ENCODE assay signal across 8 cellular contexts in the genomic region with DNA sequence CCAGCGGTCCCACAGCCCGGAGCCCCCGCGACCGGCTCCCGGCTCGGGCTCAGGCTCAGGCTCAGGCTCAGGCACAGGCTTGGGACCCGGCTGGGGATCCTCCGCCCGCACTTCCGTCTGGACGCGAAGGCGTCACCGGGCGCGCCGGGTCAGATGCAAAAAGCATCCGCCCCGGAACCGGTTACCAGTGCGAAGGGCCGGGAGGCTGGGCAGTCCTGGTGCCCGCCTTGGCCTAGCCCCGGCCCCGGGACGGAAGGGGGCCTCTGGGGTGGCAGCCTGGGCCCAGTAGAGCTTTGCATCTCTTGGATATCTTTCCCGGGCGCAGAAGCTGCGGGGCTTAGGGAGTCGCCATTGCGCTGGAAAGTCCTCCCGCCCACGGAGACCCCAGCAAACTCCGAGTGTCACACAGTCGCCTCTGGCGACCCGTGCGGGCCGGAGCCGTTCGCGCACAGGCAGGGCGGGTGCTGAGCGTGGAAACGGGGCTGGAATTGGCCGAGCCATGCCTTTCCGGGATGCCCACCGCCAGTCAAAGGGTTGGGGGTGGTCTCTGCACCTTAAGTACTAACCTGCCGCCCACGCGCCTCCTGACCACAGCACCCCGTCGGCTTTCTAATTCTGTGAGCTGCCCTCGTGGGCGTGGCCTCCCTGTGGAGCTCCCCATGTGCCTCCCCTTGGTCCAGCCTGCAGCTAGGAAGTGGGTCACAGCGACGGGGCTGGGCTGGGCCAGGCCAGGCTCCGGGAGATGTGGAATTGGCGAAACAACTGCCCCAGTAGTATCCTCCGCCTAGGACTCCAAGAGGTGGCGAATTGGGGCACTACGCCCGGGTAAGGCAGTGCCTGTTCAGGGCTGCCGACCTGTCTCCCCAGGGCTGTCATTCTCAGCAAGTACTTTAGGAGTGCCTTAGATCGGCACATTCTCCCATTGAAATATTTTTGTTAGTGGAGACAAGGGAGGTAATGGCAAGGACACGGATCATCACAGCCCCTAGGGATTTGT. TPM values are rescaled to one million over a fixed set of nuclear protein-coding genes. Genes with fewer than 3 reads are reported as not detected.
A peak's percentile ranks its signal among the peaks of the same experiment; 100 is the strongest.
DNase-seq lines count a peak whose midpoint lies in the region; ATAC-seq and TF ChIP-seq lines count a peak whose summit lies in the region.

TSS of gene TMEM9B (minus strand) at position 119 of the 997 bp plus-strand sequence. CDS start 129 bp downstream, outside the sequence.

- in situ Hi-C loops in T47D (cut with HindIII; ENCODE audit: low pct_unique_long_range_greater_than_20kb, low sequenced_read_pairs), result no loop called here

- ATAC-seq in GM18511 (IDR thresholded peaks at IDR 0.05; ENCODE audit: unreplicated experiment) (peak; percentile 84), HG03025 (IDR thresholded peaks at IDR 0.05; ENCODE audit: low FRiP score, unreplicated experiment) (peak; percentile 79)

- H3K4me2 ChIP-seq in skeletal muscle satellite cell (ENCODE audit: low read length), result peak within 1 kb of the TSS; percentile 93

- peaks cover 3% of the 10 kb centered on the region for H3K4me1 ChIP-seq in iPS-18a (ENCODE audit: control insufficient read depth, low read depth, low read length)
- peaks cover 22% of the 10 kb centered on the region for H3K4me1 ChIP-seq in skeletal muscle satellite cell (ENCODE audit: control insufficient read depth, insufficient read depth, low read length)

- H3K9ac ChIP-seq in iPS-18a (ENCODE audit: low read length) (peak within 1 kb of the TSS; percentile 63), skeletal muscle satellite cell (ENCODE audit: low read depth, low read length) (peak within 1 kb of the TSS; percentile 95)

- H3K27ac ChIP-seq in VCaP (peak within 1 kb of the TSS; percentile 91), iPS-18a (ENCODE audit: low read length) (no peak within 1 kb of the TSS)

- H3K27me3 ChIP-seq in iPS-18a (ENCODE audit: control insufficient read depth, insufficient read depth, low read length) (no peaks in the 10 kb centered on the region), skeletal muscle satellite cell (ENCODE audit: control insufficient read depth, insufficient read depth, low read length) (no peaks in the 10 kb centered on the region)

- DNase-seq in A172 (ENCODE audit: low spot score) (peak; percentile 86), NCI-H2107 (lab: John Stamatoyannopoulos, UW) (peak; percentile 58), T47D (ENCODE audit: low read depth in 1 of 2, low spot score in 1 of 2) (peak; percentile 64 to 88)

- no peak for TF ChIP-seq CTCF in VCaP (conservative IDR thresholded peaks at IDR 0.05)

- no peaks in the 10 kb centered on the region for H3K36me3 ChIP-seq in iPS-18a (ENCODE audit: control insufficient read depth, low read depth, low read length)
- H3K36me3 ChIP-seq in skeletal muscle satellite cell (ENCODE audit: insufficient read depth, low read length), result no peaks in the 10 kb centered on the region

- H3K4me3 ChIP-seq in iPS-18a (ENCODE audit: low read length) (peak within 1 kb of the TSS; percentile 75), skeletal muscle satellite cell (ENCODE audit: low read length) (peak within 1 kb of the TSS; percentile 99)

- H3K9me3 ChIP-seq in iPS-18a (ENCODE audit: control insufficient read depth, low read depth, low read length), result no peaks in the 10 kb centered on the region
- H3K9me3 ChIP-seq in skeletal muscle satellite cell (replicated peaks; ENCODE audit: low read length), result no peaks in the 10 kb centered on the region

RNA-seq across cellular contexts. Expression of gene TMEM9B, which starts in this region (rescaled TPM):
- total RNA-seq in A172 (2014; rRNA removed; shearing (Covaris generic)), result 61.6 and 66.5 TPM in 2 replicates
- total RNA-seq in skeletal muscle satellite cell (2012; rRNA removed), result 29.4 and 38.0 TPM in 2 replicates
